22 cellular contexts compared by ENCODE assay signal in the genomic region with DNA sequence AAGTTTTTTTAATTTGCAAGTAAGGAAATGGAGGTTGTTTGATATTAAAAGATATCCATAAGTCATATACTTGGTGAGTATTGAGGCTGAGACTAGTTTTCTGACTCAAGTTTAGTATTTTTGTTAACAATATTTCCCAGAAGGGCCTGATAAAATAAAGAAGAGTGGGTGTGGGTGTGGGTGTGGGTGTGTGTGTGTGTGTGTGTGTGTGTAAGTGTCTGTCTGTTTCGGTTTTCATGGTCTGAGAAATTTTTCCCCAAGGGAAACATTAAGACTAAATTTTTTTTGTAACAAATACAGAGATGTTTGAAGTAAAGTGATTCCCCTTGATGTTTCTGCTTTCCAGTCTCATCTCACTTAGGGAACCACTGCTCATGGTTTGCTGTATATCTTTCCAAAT. TPM values are rescaled to one million over a fixed set of nuclear protein-coding genes. Genes with fewer than 3 reads are reported as not detected.
A peak's percentile ranks its signal among the peaks of the same experiment; 100 is the strongest.
DNase-seq lines count a peak whose midpoint lies in the region; TF ChIP-seq lines count a peak whose summit lies in the region.
"Had no signal": no experiment of that assay in that cellular context is flagged by ENCODE, and none has a peak within 500 bp of the region (broad histone marks: within the 10 kb centered on the region; RNA-seq: fewer than 3 reads in every experiment).

No MANE protein-coding gene starts in this region.

- H3K4me3 Mint-ChIP-seq in activated CD4-positive, alpha-beta T cell treated with anti-CD3 and anti-CD28 coated beads, Interleukin-2, amount 10 ng/mL, durations not matched to agents 7 days and 5 days, result no peak overlapping the region
- peak overlapping the region in 5 of 8 donors; percentile 12 to 57 (median 43) for H3K4me3 Mint-ChIP-seq in CD4-positive, alpha-beta memory T cell
- H3K4me3 Mint-ChIP-seq in activated naive CD8-positive, alpha-beta T cell, result peak overlapping the region; percentile 3
- H3K4me3 Mint-ChIP-seq: type B pancreatic cell had no signal

- CTCF ChIA-PET in activated CD4-positive, alpha-beta T cell treated with anti-CD3 and anti-CD28 coated beads, Interleukin-2, amount 10 ng/mL, durations not matched to agents 7 days and 5 days (lab: Charles Lee), result no interaction called here
- CTCF ChIA-PET in CD4-positive, alpha-beta memory T cell (lab: Charles Lee; ENCODE audit: partially characterized antibody), result no interaction called here

- no peak overlapping the region for H2BK12ac ChIP-seq in mesenchymal stem cell (ENCODE audit: low read length in 2 of 2)

- no peak overlapping the region for H2BK15ac ChIP-seq in mesenchymal stem cell (ENCODE audit: low read depth, poor library complexity, severe bottlenecking)

- H3K36me3 ChIP-seq in CD4-positive, alpha-beta memory T cell (ENCODE audit: insufficient read depth, low read length), result no peaks in the 10 kb centered on the region
- H3K36me3 ChIP-seq in mesenchymal stem cell (ENCODE audit: control insufficient read depth in 1 of 2, insufficient read depth in 2 of 2, low read depth in 1 of 2, low read length in 2 of 2), result peaks cover 10 to 18% of the 10 kb centered on the region in 2 experiments

- H2BK5ac ChIP-seq in mesenchymal stem cell (ENCODE audit: low read depth, low read length, poor library complexity, severe bottlenecking), result no peak overlapping the region

- H4K8ac ChIP-seq in mesenchymal stem cell (ENCODE audit: low read length), result no peak overlapping the region

- peaks cover 11% of the 10 kb centered on the region for H3K4me1 Mint-ChIP-seq in activated CD4-positive, alpha-beta T cell treated with anti-CD3 and anti-CD28 coated beads, Interleukin-2, amount 10 ng/mL, durations not matched to agents 7 days and 5 days
- peaks cover 27 to 54% (median 44%) of the 10 kb centered on the region in 4 donors for H3K4me1 Mint-ChIP-seq in CD4-positive, alpha-beta memory T cell
- H3K4me1 Mint-ChIP-seq in activated naive CD8-positive, alpha-beta T cell (ENCODE audit: low read depth), result peaks cover 58% of the 10 kb centered on the region

- no peak overlapping the region for H3K14ac ChIP-seq in mesenchymal stem cell (ENCODE audit: low read length in 2 of 2)

- no peak overlapping the region for H3K27ac Mint-ChIP-seq in activated CD4-positive, alpha-beta T cell treated with anti-CD3 and anti-CD28 coated beads, Interleukin-2, amount 10 ng/mL, durations not matched to agents 7 days and 5 days
- peak overlapping the region in 4 of 7 donors; percentile 26 to 84 (median 56) for H3K27ac Mint-ChIP-seq in CD4-positive, alpha-beta memory T cell
- H3K27ac Mint-ChIP-seq in activated naive CD8-positive, alpha-beta T cell, result peak overlapping the region; percentile 75
- H3K27ac Mint-ChIP-seq: type B pancreatic cell had no signal

- TF ChIP-seq CTCF in GM13976 (IDR thresholded peaks at IDR 0.05; ENCODE audit: borderline replicate concordance, control extremely low read depth, extremely low read depth, insufficient read depth, missing control alignments), result no peak

- POLR2A ChIA-PET in activated CD4-positive, alpha-beta T cell treated with anti-CD3 and anti-CD28 coated beads, Interleukin-2, amount 10 ng/mL, durations not matched to agents 7 days and 5 days (lab: Charles Lee), result no interaction called here
- POLR2A ChIA-PET in CD4-positive, alpha-beta memory T cell (lab: Charles Lee; ENCODE audit: partially characterized antibody), result no interaction called here

- H3K36me3 Mint-ChIP-seq in activated CD4-positive, alpha-beta T cell treated with anti-CD3 and anti-CD28 coated beads, Interleukin-2, amount 10 ng/mL, durations not matched to agents 7 days and 5 days (ENCODE audit: low read depth), result peaks cover 39% of the 10 kb centered on the region
- peaks cover 47 to 52% of the 10 kb centered on the region in 2 donors for H3K36me3 Mint-ChIP-seq in CD4-positive, alpha-beta memory T cell
- H3K36me3 Mint-ChIP-seq in activated naive CD8-positive, alpha-beta T cell, result peaks cover 18% of the 10 kb centered on the region

- no peak overlapping the region for H2BK120ac ChIP-seq in mesenchymal stem cell (ENCODE audit: low read depth, low read length)

- no peak overlapping the region for H3K18ac ChIP-seq in mesenchymal stem cell (ENCODE audit: low read depth in 1 of 2, low read length in 2 of 2)

- DNase-seq in activated CD4-positive, alpha-beta T cell treated with anti-CD3 and anti-CD28 coated beads for 4 hours, result peak; percentile 14 to 42
- DNase-seq in activated CD4-positive, alpha-beta T cell treated with anti-CD3 and anti-CD28 coated beads, Interleukin-2, amount 10 ng/mL, durations not matched to agents 7 days and 5 days, result no peak
- DNase-seq in CD4-positive, alpha-beta memory T cell, result no peak
- DNase-seq in mesenchymal stem cell (no peak), iPS-NIHi11 (ENCODE audit: low spot score) (no peak), SKM-1 (lab: John Stamatoyannopoulos, UW; ENCODE audit: unreplicated experiment) (no peak), GM13976 (ENCODE audit: low spot score) (no peak)
- DNase-seq: 8988T; activated CD4-positive, CD25-positive, alpha-beta regulatory T cell; BE2C; Calu3; GM23248; NCI-H1048; NCI-H1930; NCI-H748 treated with DMSO at 0.1 percent for 48 hours; nucleus accumbens; retina; Right ventricle myocardium superior; spleen had no signal

- H3K27me3 ChIP-seq in CD4-positive, alpha-beta memory T cell (ENCODE audit: insufficient read depth, low read length), result no peaks in the 10 kb centered on the region
- H3K27me3 ChIP-seq in mesenchymal stem cell (ENCODE audit: control insufficient read depth in 1 of 2, insufficient read depth in 1 of 2, low read length in 2 of 2), result no peaks in the 10 kb centered on the region
- H3K27me3 ChIP-seq: BE2C, spleen had no signal

- H3K9ac ChIP-seq in mesenchymal stem cell (ENCODE audit: low read length), result peak overlapping the region; percentile 10
- H3K9ac ChIP-seq: GM23248 had no signal

- H3K4me2 ChIP-seq in mesenchymal stem cell (ENCODE audit: low read length, poor library complexity, severe bottlenecking), result no peak overlapping the region

- intact Hi-C loops in CD4-positive, alpha-beta memory T cell (cut with micrococcal nuclease), result no loop called here

- peaks cover 8% of the 10 kb centered on the region for H3K9me3 Mint-ChIP-seq in activated CD4-positive, alpha-beta T cell treated with anti-CD3 and anti-CD28 coated beads, Interleukin-2, amount 10 ng/mL, durations not matched to agents 7 days and 5 days
- H3K9me3 Mint-ChIP-seq in CD4-positive, alpha-beta memory T cell, result peaks cover 0 to 10% (median 0%) of the 10 kb centered on the region in 8 donors
- H3K9me3 Mint-ChIP-seq in activated naive CD8-positive, alpha-beta T cell (ENCODE audit: low read depth), result peaks cover 4% of the 10 kb centered on the region

- no peak overlapping the region for H3K4ac ChIP-seq in mesenchymal stem cell (ENCODE audit: low read depth in 1 of 2, low read length in 2 of 2)

- H2AK5ac ChIP-seq in mesenchymal stem cell (ENCODE audit: low read length, severe bottlenecking), result no peak overlapping the region

- no peak overlapping the region for H3K4me3 ChIP-seq in CD4-positive, alpha-beta memory T cell (ENCODE audit: low read length in 2 of 2)
- no peak overlapping the region for H3K4me3 ChIP-seq in mesenchymal stem cell (ENCODE audit: insufficient read depth in 1 of 2, low read depth in 1 of 2, low read length in 2 of 2)
- H3K4me3 ChIP-seq: GM23248, lung, spleen had no signal

- no peak overlapping the region for H3K23ac ChIP-seq in mesenchymal stem cell (ENCODE audit: low read length in 2 of 2)

- no peak overlapping the region for H4K91ac ChIP-seq in mesenchymal stem cell (ENCODE audit: low read length)

- H3K79me1 ChIP-seq in mesenchymal stem cell (replicated peaks; ENCODE audit: low read length, poor library complexity, severe bottlenecking), result peaks cover 6% of the 10 kb centered on the region

- no peaks in the 10 kb centered on the region for H3K27me3 Mint-ChIP-seq in activated CD4-positive, alpha-beta T cell treated with anti-CD3 and anti-CD28 coated beads, Interleukin-2, amount 10 ng/mL, durations not matched to agents 7 days and 5 days
- no peaks in the 10 kb centered on the region for H3K27me3 Mint-ChIP-seq in CD4-positive, alpha-beta memory T cell
- no peaks in the 10 kb centered on the region for H3K27me3 Mint-ChIP-seq in activated naive CD8-positive, alpha-beta T cell
- H3K27me3 Mint-ChIP-seq: type B pancreatic cell had no signal

- no CpG with 5 or more reads among the region's 1 CpG for WGBS in mesenchymal stem cell

- no peak overlapping the region for H3K27ac ChIP-seq in CD4-positive, alpha-beta memory T cell (ENCODE audit: low read depth, low read length)
- no peak overlapping the region for H3K27ac ChIP-seq in mesenchymal stem cell (ENCODE audit: low read length, poor library complexity, severe bottlenecking)
- H3K27ac ChIP-seq: GM23248, spleen had no signal

- no peak overlapping the region for H2AFZ ChIP-seq in mesenchymal stem cell (ENCODE audit: low read depth, low read length)
- H2AFZ ChIP-seq: GM23248 had no signal

- in situ Hi-C loops in GM13976 (cut with MboI; ENCODE audit: low sequenced_read_pairs, unreplicated experiment), result no loop called here

- peaks cover 45% of the 10 kb centered on the region for H3K4me1 ChIP-seq in CD4-positive, alpha-beta memory T cell (ENCODE audit: insufficient read depth, low read length)
- no peaks in the 10 kb centered on the region for H3K4me1 ChIP-seq in mesenchymal stem cell (ENCODE audit: control insufficient read depth, insufficient read depth, low read depth, low read length)

- no peaks in the 10 kb centered on the region for H3K9me3 ChIP-seq in CD4-positive, alpha-beta memory T cell (ENCODE audit: control insufficient read depth in 1 of 2, low read length in 2 of 2)
- H3K9me3 ChIP-seq in mesenchymal stem cell (ENCODE audit: control insufficient read depth, low read length), result peaks cover 6% of the 10 kb centered on the region
- H3K9me3 ChIP-seq: BE2C had no signal

RNA-seq across cellular contexts. Expression of gene PPM1B, which starts 36.5 kb away (rescaled TPM):
- total RNA-seq in activated CD4-positive, alpha-beta T cell treated with anti-CD3 and anti-CD28 coated beads, Interleukin-2, amount 10 ng/mL, durations not matched to agents 7 days and 5 days, result 10 to 100 TPM; 52.7 to 54.2 TPM
- total RNA-seq in CD4-positive, alpha-beta memory T cell, result 10 to 100 TPM; 69.0 to 79.3 TPM
- 10 to 100 TPM; 52.4 to 61.1 TPM for polyA plus RNA-seq in CD4-positive, alpha-beta memory T cell
- 29.1 TPM for polyA plus RNA-seq in mesenchymal stem cell (2013, experiment 1 of 2)
- 30.1 TPM for polyA plus RNA-seq in mesenchymal stem cell (2013, experiment 2 of 2)

Comparison
In these comparisons a context has a peak if more than half of its experiments do, and no peak if none do; other contexts are left out.
1. DNase-seq: peak in activated CD4-positive, alpha-beta T cell treated with anti-CD3 and anti-CD28 coated beads for 4 hours (2 of 2); none in activated CD4-positive, alpha-beta T cell treated with anti-CD3 and anti-CD28 coated beads, Interleukin-2, amount 10 ng/mL, durations not matched to agents 7 days and 5 days (single experiment), CD4-positive, alpha-beta memory T cell (0 of 5), mesenchymal stem cell (single experiment), iPS-NIHi11 (single experiment), SKM-1 (single experiment) and GM13976 (single experiment).